Comparison of ENCODE assay signal across 11 cellular contexts in genomic region chr14:74508292-74508731, GRCh38. TPM values are rescaled to one million over a fixed set of nuclear protein-coding genes. Genes with fewer than 3 reads are reported as not detected.
A peak's percentile ranks its signal among the peaks of the same experiment; 100 is the strongest.
DNase-seq lines count a peak whose midpoint lies in the region; ATAC-seq and TF ChIP-seq lines count a peak whose summit lies in the region.
"Had no signal": no experiment of that assay in that cellular context is flagged by ENCODE, and none has a peak within 500 bp of the region (broad histone marks: within the 10 kb centered on the region; RNA-seq: fewer than 3 reads in every experiment).

No MANE protein-coding gene starts in this region.

- DNase-seq in NCI-H510A treated with DMSO at 0.1 percent for 48 hours (lab: John Stamatoyannopoulos, UW) (peak; percentile 22), NCI-H510A (lab: John Stamatoyannopoulos, UW) (no peak), NB4 (ENCODE audit: low read depth) (peak; percentile 35), choroid plexus epithelial cell (ENCODE audit: low read depth) (peak; percentile 72), osteocyte (ENCODE audit: extremely low spot score, unreplicated experiment) (no peak), DMS114 treated with DMSO at 0.1 percent for 48 hours (lab: John Stamatoyannopoulos, UW; ENCODE audit: unreplicated experiment) (no peak)
- DNase-seq: CD4-positive, CD25-positive, alpha-beta regulatory T cell; NCI-H146 had no signal

- peaks cover 29% of the 10 kb centered on the region for H3K4me1 Mint-ChIP-seq in osteocyte (ENCODE audit: unreplicated experiment)

- ATAC-seq in HG03045 (IDR thresholded peaks at IDR 0.05; ENCODE audit: unreplicated experiment) (no peak), gastroesophageal sphincter (no peak)
- ATAC-seq: heart left ventricle had no signal

- H3K27ac Mint-ChIP-seq in osteocyte (ENCODE audit: unreplicated experiment) = no peak overlapping the region

- H3K36me3 Mint-ChIP-seq in osteocyte (ENCODE audit: unreplicated experiment) = peaks cover 54% of the 10 kb centered on the region
- H3K36me3 Mint-ChIP-seq: CD4-positive, CD25-positive, alpha-beta regulatory T cell had no signal

- H3K27me3 Mint-ChIP-seq in osteocyte (ENCODE audit: unreplicated experiment) = no peaks in the 10 kb centered on the region

- no peaks in the 10 kb centered on the region for H3K27me3 ChIP-seq in gastroesophageal sphincter
- H3K27me3 ChIP-seq: heart left ventricle had no signal

- H3K36me3 ChIP-seq in gastroesophageal sphincter = peaks cover 0 to 77% of the 10 kb centered on the region in 2 donors

- TF ChIP-seq CTCF in NB4 (IDR thresholded peaks at IDR 0.05; ENCODE audit: low read depth, low read length) (peak; percentile 53), choroid plexus epithelial cell (conservative IDR thresholded peaks at IDR 0.05; ENCODE audit: low read depth, low read length) (peak; percentile 85), osteocyte (IDR thresholded peaks at IDR 0.05) (peak; percentile 45), gastroesophageal sphincter (IDR thresholded peaks at IDR 0.05) (no peak)

- 44 to 61% methylated on average over 4 to 6 of the region's 15 CpGs for WGBS in gastroesophageal sphincter (ENCODE audit: low coverage in 1 of 2), 2 donors

- H3K27ac ChIP-seq in gastroesophageal sphincter = no peak overlapping the region
- H3K27ac ChIP-seq: heart left ventricle had no signal

- H3K9me3 Mint-ChIP-seq in osteocyte (ENCODE audit: unreplicated experiment) = no peaks in the 10 kb centered on the region
- H3K9me3 Mint-ChIP-seq: CD4-positive, CD25-positive, alpha-beta regulatory T cell had no signal

- no peak overlapping the region for H3K4me3 Mint-ChIP-seq in osteocyte (ENCODE audit: unreplicated experiment)
- H3K4me3 Mint-ChIP-seq: CD4-positive, CD25-positive, alpha-beta regulatory T cell had no signal

- TF ChIP-seq EP300 in gastroesophageal sphincter (IDR thresholded peaks at IDR 0.05) = no peak

- H3K4me1 ChIP-seq in gastroesophageal sphincter = no peaks in the 10 kb centered on the region

- H3K4me3 ChIP-seq in NB4 (ENCODE audit: low read depth, low read length) = no peak overlapping the region
- H3K4me3 ChIP-seq in choroid plexus epithelial cell (ENCODE audit: low read depth, low read length) = no peak overlapping the region
- no peak overlapping the region for H3K4me3 ChIP-seq in gastroesophageal sphincter
- H3K4me3 ChIP-seq: heart left ventricle had no signal

- no peak for TF ChIP-seq POLR2A in NB4 (IDR thresholded peaks at IDR 0.05; ENCODE audit: extremely low read depth, insufficient read length)
- TF ChIP-seq POLR2A in gastroesophageal sphincter (IDR thresholded peaks at IDR 0.05) = no peak

- H3K9me3 ChIP-seq in gastroesophageal sphincter = no peaks in the 10 kb centered on the region
- H3K9me3 ChIP-seq: heart left ventricle had no signal

RNA-seq across cellular contexts. Expression of gene ISCA2, which starts 14.7 kb away (rescaled TPM):
- total RNA-seq in osteocyte (22.4 and 26.3 TPM in 2 replicates), gastroesophageal sphincter (10 to 100 TPM; 10.6 to 16.3 (median 10.9) TPM)

RNA-seq across cellular contexts. Expression of gene NPC2, which starts 15.2 kb away (rescaled TPM):
- total RNA-seq in osteocyte (524 and 529 TPM in 2 replicates), gastroesophageal sphincter (100 to 1,000 TPM in 3 of 4 donors, 10 to 100 TPM in 1; 81.9 to 302 (median 227) TPM)

Comparison
In these comparisons a context has a peak if more than half of its experiments do, and no peak if none do; other contexts are left out.
1. DNase-seq: peak in NCI-H510A treated with DMSO at 0.1 percent for 48 hours (single experiment), NB4 (single experiment) and choroid plexus epithelial cell (single experiment); none in NCI-H510A (single experiment), osteocyte (single experiment) and DMS114 treated with DMSO at 0.1 percent for 48 hours (single experiment).
2. CTCF ChIP-seq: peak in NB4 (single experiment), choroid plexus epithelial cell (single experiment) and osteocyte (single experiment); none in gastroesophageal sphincter (0 of 4).